In the genomic region with DNA sequence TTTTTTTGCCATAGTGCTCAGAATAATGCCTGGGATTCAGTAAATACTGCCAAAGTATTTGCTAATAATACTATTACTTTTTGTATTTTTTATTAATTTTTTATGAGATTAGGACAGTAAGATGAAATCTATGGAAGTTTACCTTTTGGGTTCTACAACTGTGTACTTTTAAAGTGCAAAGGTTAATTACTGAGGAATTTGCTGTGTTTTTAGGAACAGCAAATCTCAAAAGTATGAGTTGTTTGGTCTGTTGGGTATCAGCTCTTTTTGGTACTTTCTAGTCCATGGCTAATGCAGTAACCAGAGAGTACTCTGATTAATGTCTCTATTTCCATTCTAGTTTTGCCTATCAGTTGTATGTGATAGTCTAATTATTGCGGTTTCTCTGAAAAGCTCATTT, we compare ENCODE assay signal across 28 cellular contexts.
"Had no signal": no experiment of that assay in that cellular context is flagged by ENCODE, and none has a peak within 500 bp of the region (broad histone marks: within the 10 kb centered on the region; RNA-seq: fewer than 3 reads in every experiment).

No MANE protein-coding gene starts in this region.

- DNase-seq: activated CD4-positive, alpha-beta T cell treated with anti-CD3 and anti-CD28 coated beads for 48 hours; activated CD4-positive, alpha-beta T cell treated with anti-CD3 and anti-CD28 coated beads, Interleukin-2, amount 50 U/mL, for 4 hours; activated CD4-positive, CD25-positive, alpha-beta regulatory T cell treated with anti-CD3 and anti-CD28 coated beads, Interleukin-2, amount 50 U/mL, for 72 hours; activated CD8-positive, alpha-beta memory T cell treated with anti-CD3 and anti-CD28 coated beads, Interleukin-2, amount 50 U/mL, for 48 hours; activated CD8-positive, alpha-beta T cell treated with anti-CD3 and anti-CD28 coated beads, Interleukin-2, amount 10 ng/mL, durations not matched to agents 7 days and 5 days; activated gamma-delta T cell; activated naive CD4-positive, alpha-beta T cell treated with anti-CD3 and anti-CD28 coated beads for 36 hours; activated T-cell treated with anti-CD3 and anti-CD28 coated beads, Interleukin-2, amount 50 U/mL, for 1 hour; amygdala; brain microvascular endothelial cell; MG63; NCI-H1105; NCI-H1436; NCI-H1694 treated with DMSO at 0.1 percent for 48 hours; NCI-H2029 treated with DMSO at 0.1 percent for 48 hours; NCI-H345; NCI-H510A; NCI-H526 treated with DMSO at 0.1 percent for 48 hours; NCI-H82; NK-92 treated with Interleukin-12 subunit alpha and Interleukin-12 subunit beta, amount 100 ng/mL, for 24 hours; Peyer's patch; Right ventricle myocardium superior; SJCRH30; SK-N-SH; T-helper 1 cell had no signal

- H3K9me3 ChIP-seq: MG63, Peyer's patch, SJCRH30, SK-N-SH had no signal

- H3K27me3 ChIP-seq: brain microvascular endothelial cell, cardiac muscle cell, MG63, Peyer's patch, SJCRH30 had no signal

- H3K36me3 ChIP-seq: brain microvascular endothelial cell, cardiac muscle cell, Peyer's patch had no signal

- H3K27ac ChIP-seq: brain microvascular endothelial cell, cardiac muscle cell, Peyer's patch, RWPE1, SJCRH30, VCaP had no signal

- H3K4me2 ChIP-seq: SK-N-SH had no signal

- H3K4me1 ChIP-seq: SJCRH30 had no signal

- H3K9ac ChIP-seq: SK-N-SH had no signal

- ATAC-seq: activated CD8-positive, alpha-beta T cell treated with anti-CD3 and anti-CD28 coated beads, Interleukin-2, amount 10 ng/mL, durations not matched to agents 7 days and 5 days had no signal

- H3K4me3 ChIP-seq: cardiac muscle cell, MG63, Peyer's patch, SJCRH30 had no signal
